18 cellular contexts compared by ENCODE assay signal in the genomic region with DNA sequence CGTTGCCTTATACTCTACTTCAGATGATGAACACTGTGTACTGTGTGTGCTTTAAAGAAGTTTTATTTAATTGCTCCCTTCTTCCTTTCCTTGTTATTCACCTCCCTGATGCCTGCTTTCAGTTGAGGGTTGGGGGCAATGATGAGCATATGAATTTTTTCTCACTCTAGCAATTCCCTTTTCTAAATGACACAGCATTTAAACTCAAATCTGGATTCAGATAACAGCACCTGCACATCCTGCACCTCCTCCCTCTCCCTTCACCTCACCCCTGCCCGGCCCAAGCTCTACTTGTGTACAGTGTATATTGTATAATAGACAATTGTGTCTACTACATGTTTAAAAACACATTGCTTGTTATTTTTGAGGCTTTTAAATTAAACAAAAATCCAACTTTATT. TPM values are rescaled to one million over a fixed set of nuclear protein-coding genes. Genes with fewer than 3 reads are reported as not detected.
"Had no signal": no experiment of that assay in that cellular context is flagged by ENCODE, and none has a peak within 500 bp of the region (broad histone marks: within the 10 kb centered on the region; RNA-seq: fewer than 3 reads in every experiment).

No MANE protein-coding gene starts in this region.

- H3K9ac ChIP-seq: neural progenitor cell had no signal

- H3K4me2 ChIP-seq: neural progenitor cell had no signal

- H3K27me3 ChIP-seq: brain microvascular endothelial cell, foreskin keratinocyte, neural progenitor cell, ovary, sigmoid colon, spleen, stomach had no signal

- H3K36me3 ChIP-seq: brain microvascular endothelial cell, neural progenitor cell, ovary had no signal

- H2AFZ ChIP-seq: neural progenitor cell had no signal

- H3K27ac ChIP-seq: brain microvascular endothelial cell, foreskin keratinocyte, neural progenitor cell, ovary, spleen, stomach, thoracic aorta had no signal

- DNase-seq: activated gamma-delta T cell treated with Interleukin-2 at 50 U/mL for 16 hours; activated naive CD8-positive, alpha-beta T cell treated with anti-CD3 and anti-CD28 coated beads, Interleukin-2, amount 10 ng/mL, durations not matched to agents 7 days and 5 days; brain microvascular endothelial cell; cerebellar nuclear complex; effector memory CD4-positive, alpha-beta T cell; foreskin keratinocyte; left cardiac atrium; midbrain; ovary; sigmoid colon; stomach had no signal

- ATAC-seq: foreskin keratinocyte had no signal

- H3K4me3 ChIP-seq: lung, neural progenitor cell, ovary, sigmoid colon, spleen, stomach, thoracic aorta had no signal

- H3K9me3 ChIP-seq: ovary, sigmoid colon, spleen, stomach, thoracic aorta had no signal

- H3K4me1 ChIP-seq: foreskin keratinocyte, neural progenitor cell, sigmoid colon, spleen, stomach had no signal

RNA-seq across cellular contexts. Expression of a gene that starts 29.3 kb away (rescaled TPM):
- total RNA-seq: activated naive CD8-positive, alpha-beta T cell treated with anti-CD3 and anti-CD28 coated beads, Interleukin-2, amount 10 ng/mL, durations not matched to agents 7 days and 5 days; foreskin keratinocyte; myocyte; pulmonary artery endothelial cell; spleen; T-helper 1 cell treated with Interleukin-12 subunit alpha and Interleukin-12 subunit beta and Interleukin-4 antibody, amounts not matched to agents 30 ng/mL and 1 ng/mL, for 36 hours had no signal
- polyA plus RNA-seq: foreskin keratinocyte had no signal
